ENCODE assay signal across 1 cellular context in genomic region chr12:56158029-56158925, GRCh38.
A peak's percentile ranks its signal among the peaks of the same experiment; 100 is the strongest.
TF ChIP-seq lines count a peak whose summit lies in the region.

Gene MYL6, plus strand, starts transcription at chr12:56158359. Its CDS starts 43 bp downstream, at chr12:56158402.

TF ChIP-seq in HepG2, 621 proteins besides CTCF, POLR2A, EP300 and RAD21 (continued from another document and continues in another):
- TF ChIP-seq, protein P1, sequence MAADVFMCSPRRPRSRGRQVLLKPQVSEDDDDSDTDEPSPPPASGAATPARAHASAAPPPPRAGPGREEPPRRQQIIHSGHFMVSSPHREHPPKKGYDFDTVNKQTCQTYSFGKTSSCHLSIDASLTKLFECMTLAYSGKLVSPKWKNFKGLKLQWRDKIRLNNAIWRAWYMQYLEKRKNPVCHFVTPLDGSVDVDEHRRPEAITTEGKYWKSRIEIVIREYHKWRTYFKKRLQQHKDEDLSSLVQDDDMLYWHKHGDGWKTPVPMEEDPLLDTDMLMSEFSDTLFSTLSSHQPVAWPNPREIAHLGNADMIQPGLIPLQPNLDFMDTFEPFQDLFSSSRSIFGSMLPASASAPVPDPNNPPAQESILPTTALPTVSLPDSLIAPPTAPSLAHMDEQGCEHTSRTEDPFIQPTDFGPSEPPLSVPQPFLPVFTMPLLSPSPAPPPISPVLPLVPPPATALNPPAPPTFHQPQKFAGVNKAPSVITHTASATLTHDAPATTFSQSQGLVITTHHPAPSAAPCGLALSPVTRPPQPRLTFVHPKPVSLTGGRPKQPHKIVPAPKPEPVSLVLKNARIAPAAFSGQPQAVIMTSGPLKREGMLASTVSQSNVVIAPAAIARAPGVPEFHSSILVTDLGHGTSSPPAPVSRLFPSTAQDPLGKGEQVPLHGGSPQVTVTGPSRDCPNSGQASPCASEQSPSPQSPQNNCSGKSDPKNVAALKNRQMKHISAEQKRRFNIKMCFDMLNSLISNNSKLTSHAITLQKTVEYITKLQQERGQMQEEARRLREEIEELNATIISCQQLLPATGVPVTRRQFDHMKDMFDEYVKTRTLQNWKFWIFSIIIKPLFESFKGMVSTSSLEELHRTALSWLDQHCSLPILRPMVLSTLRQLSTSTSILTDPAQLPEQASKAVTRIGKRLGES (CRISPR knock-in tag; IDR thresholded peaks at IDR 0.05; ENCODE audit: borderline replicate concordance): no peak
- TF ChIP-seq ZNF34 (CRISPR knock-in tag; IDR thresholded peaks at IDR 0.05; ENCODE audit: borderline replicate concordance): no peak
- TF ChIP-seq CCDC6 (CRISPR knock-in tag; IDR thresholded peaks at IDR 0.05): peak; percentile 20; the same call in 1 of the 2 replicates
- TF ChIP-seq ZMYM3 (CRISPR knock-in tag; IDR thresholded peaks at IDR 0.05): no peak
- TF ChIP-seq SALL2 (CRISPR knock-in tag; IDR thresholded peaks at IDR 0.05): no peak
- TF ChIP-seq SIX4 (CRISPR knock-in tag; IDR thresholded peaks at IDR 0.05): no peak
- TF ChIP-seq ZFP90 (CRISPR knock-in tag; IDR thresholded peaks at IDR 0.05; ENCODE audit: borderline replicate concordance): no peak
- no peak for TF ChIP-seq GTF3A (CRISPR knock-in tag; conservative IDR thresholded peaks at IDR 0.05)
- TF ChIP-seq, protein P2, sequence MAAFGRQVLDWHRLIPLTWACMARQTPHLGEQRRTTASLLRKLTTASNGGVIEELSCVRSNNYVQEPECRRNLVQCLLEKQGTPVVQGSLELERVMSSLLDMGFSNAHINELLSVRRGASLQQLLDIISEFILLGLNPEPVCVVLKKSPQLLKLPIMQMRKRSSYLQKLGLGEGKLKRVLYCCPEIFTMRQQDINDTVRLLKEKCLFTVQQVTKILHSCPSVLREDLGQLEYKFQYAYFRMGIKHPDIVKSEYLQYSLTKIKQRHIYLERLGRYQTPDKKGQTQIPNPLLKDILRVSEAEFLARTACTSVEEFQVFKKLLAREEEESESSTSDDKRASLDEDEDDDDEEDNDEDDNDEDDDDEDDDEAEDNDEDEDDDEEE (CRISPR knock-in tag; IDR thresholded peaks at IDR 0.05): no peak
- TF ChIP-seq HMG20B (CRISPR knock-in tag; conservative IDR thresholded peaks at IDR 0.05): 0 out of 2 replicates have a peak, but pooled peaks have one; percentile 10
- TF ChIP-seq TCF7 (IDR thresholded peaks at IDR 0.05; ENCODE audit: low read depth): no peak
- no peak for TF ChIP-seq NR2C2 (CRISPR knock-in tag; IDR thresholded peaks at IDR 0.05; ENCODE audit: borderline replicate concordance)
- TF ChIP-seq HNF1B (CRISPR knock-in tag; IDR thresholded peaks at IDR 0.05): 0 out of 2 replicates have a peak, but pooled peaks have one; percentile 60
- TF ChIP-seq SMAD9 (CRISPR knock-in tag; IDR thresholded peaks at IDR 0.05): no peak
- TF ChIP-seq CEBPB (IDR thresholded peaks at IDR 0.05; ENCODE audit: borderline replicate concordance, low read depth, low read length): peak; percentile 89
- TF ChIP-seq, protein P3, sequence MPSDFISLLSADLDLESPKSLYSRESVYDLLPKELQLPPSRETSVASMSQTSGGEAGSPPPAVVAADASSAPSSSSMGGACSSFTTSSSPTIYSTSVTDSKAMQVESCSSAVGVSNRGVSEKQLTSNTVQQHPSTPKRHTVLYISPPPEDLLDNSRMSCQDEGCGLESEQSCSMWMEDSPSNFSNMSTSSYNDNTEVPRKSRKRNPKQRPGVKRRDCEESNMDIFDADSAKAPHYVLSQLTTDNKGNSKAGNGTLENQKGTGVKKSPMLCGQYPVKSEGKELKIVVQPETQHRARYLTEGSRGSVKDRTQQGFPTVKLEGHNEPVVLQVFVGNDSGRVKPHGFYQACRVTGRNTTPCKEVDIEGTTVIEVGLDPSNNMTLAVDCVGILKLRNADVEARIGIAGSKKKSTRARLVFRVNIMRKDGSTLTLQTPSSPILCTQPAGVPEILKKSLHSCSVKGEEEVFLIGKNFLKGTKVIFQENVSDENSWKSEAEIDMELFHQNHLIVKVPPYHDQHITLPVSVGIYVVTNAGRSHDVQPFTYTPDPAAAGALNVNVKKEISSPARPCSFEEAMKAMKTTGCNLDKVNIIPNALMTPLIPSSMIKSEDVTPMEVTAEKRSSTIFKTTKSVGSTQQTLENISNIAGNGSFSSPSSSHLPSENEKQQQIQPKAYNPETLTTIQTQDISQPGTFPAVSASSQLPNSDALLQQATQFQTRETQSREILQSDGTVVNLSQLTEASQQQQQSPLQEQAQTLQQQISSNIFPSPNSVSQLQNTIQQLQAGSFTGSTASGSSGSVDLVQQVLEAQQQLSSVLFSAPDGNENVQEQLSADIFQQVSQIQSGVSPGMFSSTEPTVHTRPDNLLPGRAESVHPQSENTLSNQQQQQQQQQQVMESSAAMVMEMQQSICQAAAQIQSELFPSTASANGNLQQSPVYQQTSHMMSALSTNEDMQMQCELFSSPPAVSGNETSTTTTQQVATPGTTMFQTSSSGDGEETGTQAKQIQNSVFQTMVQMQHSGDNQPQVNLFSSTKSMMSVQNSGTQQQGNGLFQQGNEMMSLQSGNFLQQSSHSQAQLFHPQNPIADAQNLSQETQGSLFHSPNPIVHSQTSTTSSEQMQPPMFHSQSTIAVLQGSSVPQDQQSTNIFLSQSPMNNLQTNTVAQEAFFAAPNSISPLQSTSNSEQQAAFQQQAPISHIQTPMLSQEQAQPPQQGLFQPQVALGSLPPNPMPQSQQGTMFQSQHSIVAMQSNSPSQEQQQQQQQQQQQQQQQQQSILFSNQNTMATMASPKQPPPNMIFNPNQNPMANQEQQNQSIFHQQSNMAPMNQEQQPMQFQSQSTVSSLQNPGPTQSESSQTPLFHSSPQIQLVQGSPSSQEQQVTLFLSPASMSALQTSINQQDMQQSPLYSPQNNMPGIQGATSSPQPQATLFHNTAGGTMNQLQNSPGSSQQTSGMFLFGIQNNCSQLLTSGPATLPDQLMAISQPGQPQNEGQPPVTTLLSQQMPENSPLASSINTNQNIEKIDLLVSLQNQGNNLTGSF (CRISPR knock-in tag; IDR thresholded peaks at IDR 0.05): no peak
- no peak for TF ChIP-seq ZNF572 (CRISPR knock-in tag; IDR thresholded peaks at IDR 0.05)
- TF ChIP-seq SMAD1 (CRISPR knock-in tag; IDR thresholded peaks at IDR 0.05; ENCODE audit: borderline replicate concordance, low read depth): no peak
- TF ChIP-seq CCAR2 (optimal IDR thresholded peaks at IDR 0.05; ENCODE audit: low read depth, low read length): no peak
- TF ChIP-seq, protein P4, sequence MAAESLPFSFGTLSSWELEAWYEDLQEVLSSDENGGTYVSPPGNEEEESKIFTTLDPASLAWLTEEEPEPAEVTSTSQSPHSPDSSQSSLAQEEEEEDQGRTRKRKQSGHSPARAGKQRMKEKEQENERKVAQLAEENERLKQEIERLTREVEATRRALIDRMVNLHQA (CRISPR knock-in tag; IDR thresholded peaks at IDR 0.05): no peak
- TF ChIP-seq HDAC6 (IDR thresholded peaks at IDR 0.05; ENCODE audit: low read depth, low read length): no peak
- 0 out of 2 replicates have a peak, but pooled peaks have one; percentile 54 for TF ChIP-seq ZNF136 (CRISPR knock-in tag; IDR thresholded peaks at IDR 0.05; ENCODE audit: low read depth)
- TF ChIP-seq HDAC2 (CRISPR knock-in tag; IDR thresholded peaks at IDR 0.05): 0 out of 2 replicates have a peak, but pooled peaks have one; percentile 3
- TF ChIP-seq HNRNPLL (IDR thresholded peaks at IDR 0.05; ENCODE audit: low read depth, low read length, poor library complexity, severe bottlenecking): no peak
- peak; percentile 55 for TF ChIP-seq ZFY (CRISPR knock-in tag; IDR thresholded peaks at IDR 0.05)
- no peak for TF ChIP-seq LCORL (IDR thresholded peaks at IDR 0.05)
- TF ChIP-seq LCORL (CRISPR knock-in tag; IDR thresholded peaks at IDR 0.05): peak; percentile 36; the same call in 1 of the 2 replicates
- TF ChIP-seq SP1 (IDR thresholded peaks at IDR 0.05): no peak
- TF ChIP-seq SP1 (CRISPR knock-in tag; IDR thresholded peaks at IDR 0.05): no peak; the same call in 1 of the 2 replicates
- TF ChIP-seq ZNF749 (CRISPR knock-in tag; IDR thresholded peaks at IDR 0.05; ENCODE audit: borderline replicate concordance): no peak
- peak; percentile 23; the same call in 1 of the 2 replicates for TF ChIP-seq SKIL (CRISPR knock-in tag; IDR thresholded peaks at IDR 0.05; ENCODE audit: borderline replicate concordance)
- TF ChIP-seq ZNF292 (CRISPR knock-in tag; IDR thresholded peaks at IDR 0.05; ENCODE audit: borderline replicate concordance, low read depth): no peak
- no peak for TF ChIP-seq DPF2 (CRISPR knock-in tag; IDR thresholded peaks at IDR 0.05; ENCODE audit: borderline replicate concordance, low read depth)
- no peak for TF ChIP-seq ZNF503 (CRISPR knock-in tag; IDR thresholded peaks at IDR 0.05)
- no peak for TF ChIP-seq NAIF1 (CRISPR knock-in tag; IDR thresholded peaks at IDR 0.05; ENCODE audit: borderline replicate concordance)
- TF ChIP-seq, protein P5, sequence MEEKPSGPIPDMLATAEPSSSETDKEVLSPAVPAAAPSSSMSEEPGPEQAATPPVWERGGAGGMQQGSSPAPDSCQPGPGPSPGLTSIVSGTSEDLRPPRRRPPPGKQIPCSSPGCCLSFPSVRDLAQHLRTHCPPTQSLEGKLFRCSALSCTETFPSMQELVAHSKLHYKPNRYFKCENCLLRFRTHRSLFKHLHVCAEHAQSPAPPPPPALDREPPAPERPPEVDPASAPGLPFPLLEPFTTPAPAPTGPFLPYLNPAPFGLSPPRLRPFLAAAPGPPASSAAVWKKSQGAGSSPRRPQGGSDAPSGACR (CRISPR knock-in tag; IDR thresholded peaks at IDR 0.05): peak; percentile 39
- no peak for TF ChIP-seq IRF9 (CRISPR knock-in tag; IDR thresholded peaks at IDR 0.05; ENCODE audit: borderline replicate concordance)
- TF ChIP-seq SRSF4 (IDR thresholded peaks at IDR 0.05; ENCODE audit: low read depth, low read length, poor library complexity, severe bottlenecking): no peak
- TF ChIP-seq DMAP1 (CRISPR knock-in tag; IDR thresholded peaks at IDR 0.05): no peak; the same call in 1 of the 2 replicates
- TF ChIP-seq SMYD3 (CRISPR knock-in tag; IDR thresholded peaks at IDR 0.05): no peak
- no peak for TF ChIP-seq ZFP36 (IDR thresholded peaks at IDR 0.05; ENCODE audit: borderline replicate concordance, low read depth, low read length, partially characterized antibody)
- no peak for TF ChIP-seq RXRB (CRISPR knock-in tag; IDR thresholded peaks at IDR 0.05; ENCODE audit: borderline replicate concordance)
- TF ChIP-seq ELK4 (CRISPR knock-in tag; IDR thresholded peaks at IDR 0.05; ENCODE audit: borderline replicate concordance): no peak
- no peak; the same call in 1 of the 2 replicates for TF ChIP-seq FOXC1 (CRISPR knock-in tag; IDR thresholded peaks at IDR 0.05; ENCODE audit: borderline replicate concordance)
- peak; percentile 47 for TF ChIP-seq HNRNPH1 (optimal IDR thresholded peaks at IDR 0.05; ENCODE audit: low read depth, low read length)
- no peak for TF ChIP-seq ZNF180 (CRISPR knock-in tag; IDR thresholded peaks at IDR 0.05; ENCODE audit: borderline replicate concordance, low read depth)
- TF ChIP-seq SALL1 (CRISPR knock-in tag; IDR thresholded peaks at IDR 0.05): peak; percentile 80
- TF ChIP-seq SPEN (CRISPR knock-in tag; IDR thresholded peaks at IDR 0.05; ENCODE audit: low read depth): 0 out of 2 replicates have a peak, but pooled peaks have one; percentile 19
- TF ChIP-seq ZNF558 (CRISPR knock-in tag; IDR thresholded peaks at IDR 0.05; ENCODE audit: borderline replicate concordance): no peak
